Comparison of ENCODE assay signal across 8 cellular contexts in genomic region chr5:61162010-61162831, GRCh38. TPM values are rescaled to one million over a fixed set of nuclear protein-coding genes. Genes with fewer than 3 reads are reported as not detected.
DNase-seq lines count a peak whose midpoint lies in the region; FAIRE-seq and TF ChIP-seq lines count a peak whose summit lies in the region.

Gene SMIM15, minus strand, starts transcription at chr5:61162468. Its CDS starts 2,297 bp downstream, at chr5:61160171.

- no peak within 1 kb of the TSS for H2BK12ac ChIP-seq in neuronal stem cell (ENCODE audit: low read length)

- H3K4me1 ChIP-seq in SJSA1 (replicated peaks), result peaks cover 14% of the 10 kb centered on the region
- H3K4me1 ChIP-seq in neuronal stem cell (ENCODE audit: control insufficient read depth in 2 of 2, insufficient read depth in 1 of 2, low read depth in 1 of 2, low read length in 2 of 2), result peaks cover 2 to 4% of the 10 kb centered on the region in 2 donors

- peak within 1 kb of the TSS; percentile 82 for H2AK5ac ChIP-seq in neuronal stem cell (ENCODE audit: low read depth, low read length)

- H3K4me3 ChIP-seq in H7 (ENCODE audit: insufficient read depth, low read depth, low read length), result peak within 1 kb of the TSS; percentile 95
- H3K4me3 ChIP-seq in MG63, result peak within 1 kb of the TSS; percentile 81
- peak within 1 kb of the TSS; percentile 74 for H3K4me3 ChIP-seq in SJSA1
- peak within 1 kb of the TSS; percentile 62 to 94 for H3K4me3 ChIP-seq in neuronal stem cell (ENCODE audit: low read length in 2 of 2)

- peak; percentile 94 for DNase-seq in ELR (ENCODE audit: low read depth)
- DNase-seq in H7, result peak; percentile 90
- peak; percentile 91 for DNase-seq in MG63
- DNase-seq in SJSA1 (ENCODE audit: low read depth in 1 of 2, low spot score in 2 of 2), result peak; percentile 87 to 91
- DNase-seq in activated naive CD4-positive, alpha-beta T cell treated with Interleukin-2 at 50 U/mL for 16 hours, result peak; percentile 83
- DNase-seq in frontal cortex (ENCODE audit: low spot score in 2 of 2), result peak; percentile 75 to 82
- DNase-seq in neuronal stem cell (ENCODE audit: low spot score), result peak; percentile 76

- peak within 1 kb of the TSS; percentile 67 for H2BK5ac ChIP-seq in neuronal stem cell (ENCODE audit: low read length)

- peak within 1 kb of the TSS; percentile 52 for H2BK15ac ChIP-seq in neuronal stem cell (ENCODE audit: low read length)

- peak within 1 kb of the TSS; percentile 97 for H2AFZ ChIP-seq in neuronal stem cell (ENCODE audit: low read length)

- H3K9ac ChIP-seq in neuronal stem cell (ENCODE audit: low read depth, low read length, poor library complexity), result peak within 1 kb of the TSS; percentile 97

- H3K9me3 ChIP-seq in MG63, result no peaks in the 10 kb centered on the region
- no peaks in the 10 kb centered on the region for H3K9me3 ChIP-seq in SJSA1 (replicated peaks)
- H3K9me3 ChIP-seq in neuronal stem cell (replicated peaks in 1 of 2; ENCODE audit: control insufficient read depth in 2 of 2, insufficient read depth in 1 of 2, low read depth in 1 of 2, low read length in 2 of 2), result peaks cover 0 to 14% of the 10 kb centered on the region in 2 donors

- H3K14ac ChIP-seq in neuronal stem cell (ENCODE audit: low read length), result peak within 1 kb of the TSS; percentile 96

- FAIRE-seq in frontal cortex (lab: Jason Lieb, UNC), result no peak

- H3K36me3 ChIP-seq in H7 (replicated peaks; ENCODE audit: control insufficient read depth, insufficient read depth, low read length), result peaks cover 6% of the 10 kb centered on the region
- peaks cover 40% of the 10 kb centered on the region for H3K36me3 ChIP-seq in MG63
- peaks cover 48% of the 10 kb centered on the region for H3K36me3 ChIP-seq in SJSA1
- H3K36me3 ChIP-seq in neuronal stem cell (replicated peaks in 1 of 2; ENCODE audit: control insufficient read depth in 2 of 2, insufficient read depth in 2 of 2, low read length in 2 of 2), result peaks cover 3 to 44% of the 10 kb centered on the region in 2 donors

- H3K27me3 ChIP-seq in H7 (ENCODE audit: control insufficient read depth, insufficient read depth, low read length) (no peaks in the 10 kb centered on the region), MG63 (no peaks in the 10 kb centered on the region), SJSA1 (replicated peaks) (no peaks in the 10 kb centered on the region), neuronal stem cell (ENCODE audit: control insufficient read depth in 3 of 3, insufficient read depth in 3 of 3, low read depth in 1 of 3, low read length in 3 of 3) (no peaks in the 10 kb centered on the region)

- H3K27ac ChIP-seq in SJSA1, result peak within 1 kb of the TSS; percentile 89
- H3K27ac ChIP-seq in neuronal stem cell (replicated peaks; ENCODE audit: low read length), result peak within 1 kb of the TSS; percentile 70

- peak within 1 kb of the TSS; percentile 84 for H4K8ac ChIP-seq in neuronal stem cell (ENCODE audit: low read depth, low read length)

- peak within 1 kb of the TSS; percentile 77 for H3K4ac ChIP-seq in neuronal stem cell (ENCODE audit: low read length)

- H3K23ac ChIP-seq in neuronal stem cell (ENCODE audit: low read depth, low read length, poor library complexity), result peak within 1 kb of the TSS; percentile 90

- H3K18ac ChIP-seq in neuronal stem cell (ENCODE audit: low read length), result peak within 1 kb of the TSS; percentile 98

- H3K4me2 ChIP-seq in neuronal stem cell (ENCODE audit: insufficient read depth, low read length, poor library complexity, severe bottlenecking), result peak within 1 kb of the TSS; percentile 73

- peaks cover 8% of the 10 kb centered on the region for H3K79me1 ChIP-seq in neuronal stem cell (ENCODE audit: low read depth, low read length)

- H2BK120ac ChIP-seq in neuronal stem cell (ENCODE audit: low read depth, low read length), result no peak within 1 kb of the TSS

- no CpG with 5 or more reads among the region's 73 CpGs for whole genome bisulfite sequencing in neuronal stem cell (ENCODE audit: extremely low coverage in 2 of 2, insufficient read length in 2 of 2, insufficient replicate concordance in 1 of 2), 2 donors

- H4K91ac ChIP-seq in neuronal stem cell (ENCODE audit: low read depth, low read length, poor library complexity), result peak within 1 kb of the TSS; percentile 56

- no peak for TF ChIP-seq CTCF in subcutaneous adipose tissue (IDR thresholded peaks at IDR 0.05; ENCODE audit: low read depth)

RNA-seq across cellular contexts. Expression of gene SMIM15, which starts in this region (rescaled TPM):
- total RNA-seq in H7 (2014; rRNA removed; shearing (Covaris generic)), result 34.5 and 46.4 TPM in 2 replicates
- 64.2 and 121 TPM in 2 replicates for total RNA-seq in MG63 (2014; rRNA removed; shearing (Covaris generic); ENCODE audit: low replicate concordance)
- total RNA-seq in SJSA1 (2014; rRNA removed; shearing (Covaris generic)), result 63.6 and 71.8 TPM in 2 replicates
- 35.1 TPM for total RNA-seq in frontal cortex
- polyA plus RNA-seq in neuronal stem cell (2013, experiment 1 of 2), result 35.5 TPM
- polyA plus RNA-seq in neuronal stem cell (2013, experiment 2 of 2), result 36.5 TPM
- 10 to 100 TPM; 17.2 to 32.9 (median 24.8) TPM for total RNA-seq in subcutaneous adipose tissue

Comparison
In these comparisons a context has a peak if more than half of its experiments do, and no peak if none do; other contexts are left out.
1. Peak in every context shown above with its lines: DNase-seq, H3K4me3 ChIP-seq and H3K27ac ChIP-seq.